Comparison of ENCODE assay signal across 8 cellular contexts in genomic region chr1:202861420-202862121, GRCh38. TPM values are rescaled to one million over a fixed set of nuclear protein-coding genes. Genes with fewer than 3 reads are reported as not detected.
DNase-seq lines count a peak whose midpoint lies in the region; ATAC-seq and TF ChIP-seq lines count a peak whose summit lies in the region.

No MANE protein-coding gene starts in this region.

- H3K36me3 Mint-ChIP-seq in T-cell = no peaks in the 10 kb centered on the region

- H3K9me3 Mint-ChIP-seq in T-cell = no peaks in the 10 kb centered on the region

- ATAC-seq in HG02588 (IDR thresholded peaks at IDR 0.05; ENCODE audit: unreplicated experiment) (peak; percentile 81), T-cell (replicated peaks in 1 of 4) (peak; percentile 49 to 77 (median 72))

- CTCF ChIA-PET in T-cell (lab: Charles Lee) = interaction anchor here in 1 of 2 donors (0.9 kb wide), 1 partner anchor 26 kb away, joined by 4 read pairs; no protein-coding TSS in a partner anchor
- CTCF ChIA-PET in mammary epithelial cell (lab: Charles Lee; ENCODE audit: low non-redundant PET) = no interaction called here

- intact Hi-C loops in mammary epithelial cell (cut with micrococcal nuclease) = loop anchor here (2.0 kb wide), 1 partner anchor 137 kb away; no protein-coding TSS in a partner anchor

- H3K27ac ChIP-seq in mammary epithelial cell (ENCODE audit: insufficient read depth, low read depth, low read length) = no peak overlapping the region

- H3K79me2 ChIP-seq in mammary epithelial cell (ENCODE audit: insufficient read depth, low read length) = no peaks in the 10 kb centered on the region

- H3K36me3 ChIP-seq in mammary epithelial cell (ENCODE audit: insufficient read depth, low read length) = no peaks in the 10 kb centered on the region
- H3K36me3 ChIP-seq in iPS-15b (ENCODE audit: control insufficient read depth, insufficient read depth, low read length) = peaks cover 24% of the 10 kb centered on the region

- H3K9ac ChIP-seq in mammary epithelial cell (ENCODE audit: insufficient read depth, low read length) (no peak overlapping the region), iPS-15b (ENCODE audit: low read depth, low read length) (peak overlapping the region; percentile 38)

- peak overlapping the region; percentile 87 for H2AFZ ChIP-seq in mammary epithelial cell (ENCODE audit: low read depth, low read length)

- dilution Hi-C loops in mammary epithelial cell (cut with HindIII; ENCODE audit: low sequenced_read_pairs) = no loop called here

- H3K27me3 Mint-ChIP-seq in T-cell = peaks cover 49 to 58% of the 10 kb centered on the region in 2 donors

- H3K4me3 ChIP-seq in mammary epithelial cell (replicated peaks in 1 of 3; ENCODE audit: insufficient read depth in 1 of 3, low read depth in 2 of 3, low read length in 3 of 3) (peak overlapping the region; percentile 70 to 78 (median 73)), iPS-15b (ENCODE audit: low read depth, low read length) (peak overlapping the region; percentile 66)

- WGBS in mammary epithelial cell (ENCODE audit: low coverage, missing lambda C conversion rate) = 4% methylated on average over 31 of the region's 44 CpGs

- peak overlapping the region in 1 of 2 donors; percentile 17 for H3K27ac Mint-ChIP-seq in T-cell

- TF ChIP-seq CTCF in mammary epithelial cell (conservative IDR thresholded peaks at IDR 0.05 in 1 of 2, IDR thresholded peaks at IDR 0.05 in 1 of 2; ENCODE audit: extremely low read depth in 1 of 2, insufficient read depth in 1 of 2, low read depth in 1 of 2, low read length in 2 of 2) = no peak

- H3K4me3 Mint-ChIP-seq in T-cell = peak overlapping the region; percentile 69 to 84 (median 73)

- no peaks in the 10 kb centered on the region for H3K9me3 ChIP-seq in mammary epithelial cell (replicated peaks; ENCODE audit: insufficient read depth, low read length)
- no peaks in the 10 kb centered on the region for H3K9me3 ChIP-seq in iPS-15b (ENCODE audit: control insufficient read depth, insufficient read depth, low read length)

- peaks cover 12 to 21% (median 21%) of the 10 kb centered on the region in 3 donors for H3K4me1 Mint-ChIP-seq in T-cell

- in situ Hi-C loops in mammary epithelial cell (cut with MboI; ENCODE audit: low sequenced_read_pairs in 2 of 2) = loop anchor here in 1 of 2 donors (5.0 kb wide), 1 partner anchor 49 kb away; the partner anchor contains the start of gene PCAT6

- H3K27me3 ChIP-seq in mammary epithelial cell (ENCODE audit: insufficient read depth, low read length) (no peaks in the 10 kb centered on the region), iPS-15b (ENCODE audit: control insufficient read depth, insufficient read depth, low read length) (no peaks in the 10 kb centered on the region)

- POLR2A ChIA-PET in T-cell (lab: Charles Lee) = no interaction called here

- no TSS peak for BruUV-seq in mammary epithelial cell (replicated peaks; lab: Mats Ljungman, UMichigan)

- H3K4me1 ChIP-seq in mammary epithelial cell (ENCODE audit: insufficient read depth, low read length) = peaks cover 4% of the 10 kb centered on the region
- peaks cover 5% of the 10 kb centered on the region for H3K4me1 ChIP-seq in iPS-15b (ENCODE audit: control insufficient read depth, insufficient read depth, low read length)

- no peaks in the 10 kb centered on the region for H4K20me1 ChIP-seq in mammary epithelial cell (ENCODE audit: insufficient read depth, low read length)

- H3K4me2 ChIP-seq in mammary epithelial cell (ENCODE audit: insufficient read depth, low read depth, low read length) = peak overlapping the region; percentile 99

- DNase-seq in GM03348 (ENCODE audit: low spot score) (peak; percentile 98), NCI-H1417 (lab: John Stamatoyannopoulos, UW) (peak; percentile 92 to 98 (median 96)), T-cell (peak in 27 of 34 experiments; percentile 2 to 62 (median 16)), mammary epithelial cell (peak; percentile 90), retina (peak; percentile 93)
- DNase-seq in NK-92 treated with Interleukin-12 subunit alpha and Interleukin-12 subunit beta, amount 100 ng/mL, for 24 hours (lab: John Stamatoyannopoulos, UW) = no peak

RNA-seq across cellular contexts. Expression of gene RABIF, which starts 27.4 kb away (rescaled TPM):
- 10 to 100 TPM in 4 of 5 donors, 1 to 10 TPM in 1; 9.2 to 18.3 (median 15.6) TPM for total RNA-seq in T-cell
- 1 to 10 TPM; 5.2 to 8.5 TPM for total RNA-seq in mammary epithelial cell
- 12.4 TPM for polyA plus RNA-seq in mammary epithelial cell
- 6.8 TPM for polyA minus RNA-seq in mammary epithelial cell

RNA-seq across cellular contexts. Expression of gene PCAT6, which starts 50.8 kb away (rescaled TPM):
- 1 to 10 TPM in 2 of 5 donors, under 1 TPM in 2, not detected in 1; 0.44 to 1.5 (median 0.79) TPM for total RNA-seq in T-cell
- total RNA-seq in mammary epithelial cell = 1 to 10 TPM in 1 of 2 donors, under 1 TPM in 1; 0.17 to 5.6 TPM
- polyA plus RNA-seq in mammary epithelial cell = 2.4 TPM
- 1.4 TPM for polyA minus RNA-seq in mammary epithelial cell

RNA-seq across cellular contexts. Expression of gene KDM5B, which starts 53.4 kb away (rescaled TPM):
- total RNA-seq in T-cell (10 to 100 TPM; 46.3 to 71.7 (median 56.5) TPM), mammary epithelial cell (100 to 1,000 TPM in 1 of 2 donors, 10 to 100 TPM in 1; 88.9 to 104 TPM)
- 36.7 TPM for polyA plus RNA-seq in mammary epithelial cell
- 103 TPM for polyA minus RNA-seq in mammary epithelial cell
